ENCODE assay signal across 8 cellular contexts in genomic region chr1:86774305-86775304, GRCh38.
DNase-seq lines count a peak whose midpoint lies in the region; FAIRE-seq lines count a peak whose summit lies in the region.

No MANE protein-coding gene starts in this region.

- H3K4me2 ChIP-seq in GM23248 (ENCODE audit: unreplicated experiment): peak overlapping the region; percentile 81

- H3K9me3 ChIP-seq in GM23248 (ENCODE audit: low read depth): no peaks in the 10 kb centered on the region

- in situ Hi-C loops in GM23248 (cut with MboI): loop anchor here (10.0 kb wide), 1 partner anchor 190 kb away; no protein-coding TSS in a partner anchor

- peak overlapping the region; percentile 43; the same call in 1 of the 2 replicates for H3K4me3 ChIP-seq in GM23248

- no peak for FAIRE-seq in RCC 7860 (lab: Jason Lieb, UNC)

- H3K79me2 ChIP-seq in GM23248 (ENCODE audit: insufficient read depth): no peaks in the 10 kb centered on the region

- H3K27ac ChIP-seq in GM23248: no peak overlapping the region

- H3F3A ChIP-seq in GM23248 (ENCODE audit: insufficient read depth): peaks cover 37% of the 10 kb centered on the region

- no peaks in the 10 kb centered on the region for H3K9me2 ChIP-seq in GM23248 (ENCODE audit: insufficient read depth)

- no peaks in the 10 kb centered on the region for H4K20me1 ChIP-seq in GM23248 (ENCODE audit: insufficient read depth)

- peaks cover 28% of the 10 kb centered on the region for H3K4me1 ChIP-seq in GM23248 (ENCODE audit: insufficient read depth)

- 36 to 38% methylated on average over 11 of the region's 11 CpGs for WGBS in GM23248 (ENCODE audit: low coverage in 1 of 2, low lambda C conversion rate in 2 of 2, missing lambda C conversion rate in 2 of 2), 2 experiments

- no peak overlapping the region for H2AFZ ChIP-seq in GM23248

- no peaks in the 10 kb centered on the region for H3K36me3 ChIP-seq in GM23248 (ENCODE audit: low read depth)

- DNase-seq in GF-D8 (lab: John Stamatoyannopoulos, UW) (peak; percentile 94), GM23248 (peak; percentile 76), KG1 (lab: John Stamatoyannopoulos, UW) (peak; percentile 51), RCC 7860 (ENCODE audit: low spot score) (peak; percentile 88), amniotic epithelial cell (ENCODE audit: low read depth) (peak; percentile 98), iPS DF 19.7 (ENCODE audit: low read depth, low spot score) (peak; percentile 35), smooth muscle cell of the brain vasculature (ENCODE audit: low read depth, low spot score) (peak; percentile 24), NCI-H1694 (lab: John Stamatoyannopoulos, UW) (no peak)

- no peak overlapping the region for H3K9ac ChIP-seq in GM23248

- H3K27me3 ChIP-seq in GM23248 (replicated peaks; ENCODE audit: insufficient read depth): no peaks in the 10 kb centered on the region
